ENCODE assay signal across 8 cellular contexts in the genomic region with DNA sequence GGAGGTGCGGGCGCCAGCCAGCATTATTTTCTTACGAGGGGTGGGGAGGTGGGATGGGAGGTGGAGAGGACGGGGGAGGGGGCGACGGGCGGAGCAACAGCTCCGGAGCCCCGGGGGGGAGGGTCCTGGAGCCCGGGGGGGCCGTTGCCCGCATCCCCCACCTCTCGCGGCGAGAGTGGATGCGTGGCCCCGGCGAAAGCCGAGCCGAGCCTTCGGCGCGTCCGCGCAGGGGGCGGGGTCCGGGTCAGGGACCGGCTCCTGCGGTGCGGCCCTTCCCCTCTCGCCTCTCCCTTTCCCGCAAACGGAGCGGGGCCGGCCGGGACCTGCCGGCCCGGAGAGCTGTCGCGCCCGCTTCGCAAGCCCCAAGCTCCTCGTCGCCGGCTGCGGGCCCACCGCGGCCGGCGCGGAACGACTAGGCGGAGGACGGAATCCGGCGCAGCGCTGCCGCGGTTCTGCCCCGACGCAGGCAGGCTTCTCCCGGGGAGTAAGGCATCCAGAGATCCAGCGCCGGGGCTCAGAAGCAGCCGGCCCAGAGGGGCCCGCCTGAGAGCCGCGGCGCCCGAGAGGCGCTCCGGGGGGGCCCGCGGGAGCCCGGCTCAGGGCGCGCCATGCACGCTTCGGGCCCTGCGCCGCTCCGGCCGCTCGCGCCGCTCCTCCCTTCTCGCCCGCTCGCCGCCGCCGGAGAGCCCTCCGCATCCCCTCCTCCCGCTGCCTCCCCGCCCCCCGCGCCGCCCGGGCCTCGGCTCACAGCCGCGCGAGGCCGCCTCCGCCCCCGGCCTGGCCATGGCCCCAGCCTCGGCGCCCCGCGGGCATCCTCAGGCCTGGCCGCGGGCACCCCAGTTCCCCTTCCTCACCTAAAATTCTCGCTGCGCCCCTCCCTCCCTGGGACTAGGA. TPM values are rescaled to one million over a fixed set of nuclear protein-coding genes. Genes with fewer than 3 reads are reported as not detected.
DNase-seq lines count a peak whose midpoint lies in the region; ATAC-seq and TF ChIP-seq lines count a peak whose summit lies in the region.

No MANE protein-coding gene starts in this region.

- DNase-seq in Calu3 = peak; percentile 29
- DNase-seq in HuH-7 (ENCODE audit: low spot score) = peak; percentile 62
- DNase-seq in right lobe of liver = peak in 2 of 3 donors; percentile 42 to 55
- no peak for DNase-seq in stomach
- no peak for DNase-seq in activated effector memory CD4-positive, alpha-beta T cell treated with anti-CD3 and anti-CD28 coated beads, Interleukin-2, amount 50 U/mL, for 16 hours

- peaks cover 0 to 11% of the 10 kb centered on the region in 2 donors for H3K27me3 ChIP-seq in right lobe of liver
- peaks cover 0 to 66% (median 44%) of the 10 kb centered on the region in 3 donors for H3K27me3 ChIP-seq in stomach

- TF ChIP-seq POLR2A in right lobe of liver (IDR thresholded peaks at IDR 0.05) (no peak), stomach (IDR thresholded peaks at IDR 0.05) (no peak)

- peaks cover 7% of the 10 kb centered on the region for H3K4me1 Mint-ChIP-seq in Calu3 (ENCODE audit: low read depth, unreplicated experiment)

- H3K9me3 ChIP-seq in right lobe of liver (no peaks in the 10 kb centered on the region), stomach (no peaks in the 10 kb centered on the region)

- TF ChIP-seq CTCF in Calu3 (IDR thresholded peaks at IDR 0.05; ENCODE audit: unreplicated experiment) = no peak
- TF ChIP-seq CTCF in right lobe of liver (IDR thresholded peaks at IDR 0.05) = no peak
- TF ChIP-seq CTCF in stomach (IDR thresholded peaks at IDR 0.05) = no peak

- peaks cover 10% of the 10 kb centered on the region for H3K36me3 Mint-ChIP-seq in Calu3 (ENCODE audit: insufficient read depth, unreplicated experiment)

- peak; percentile 41 to 53 (median 50) for ATAC-seq in right lobe of liver
- ATAC-seq in HG03457 (IDR thresholded peaks at IDR 0.05; ENCODE audit: unreplicated experiment) = no peak
- no peak for ATAC-seq in HG02571 (IDR thresholded peaks at IDR 0.05; ENCODE audit: unreplicated experiment)

- H3K4me3 Mint-ChIP-seq in Calu3 (ENCODE audit: low read depth, unreplicated experiment) = peak overlapping the region; percentile 68

- peaks cover 71% of the 10 kb centered on the region for H3K27me3 Mint-ChIP-seq in Calu3 (ENCODE audit: unreplicated experiment)

- H3K4me3 ChIP-seq in right lobe of liver (peak overlapping the region; percentile 46 to 54 (median 47)), stomach (peak overlapping the region; percentile 64 to 88 (median 72))

- no TSS peak for BruUV-seq in Calu3 (replicated peaks; lab: Mats Ljungman, UMichigan)

- H3K27ac ChIP-seq in cingulate gyrus (ENCODE audit: low read depth, low read length) (peak overlapping the region; percentile 47), right lobe of liver (peak overlapping the region in 2 of 3 donors; percentile 36 to 47), stomach (peak overlapping the region; percentile 55 to 89 (median 83))

- H3K9me3 Mint-ChIP-seq in Calu3 (ENCODE audit: low read depth, unreplicated experiment) = no peaks in the 10 kb centered on the region

- 0% methylated on average over 1 of the region's 114 CpGs for WGBS in right lobe of liver (ENCODE audit: insufficient coverage, low coverage, low lambda C conversion rate, missing lambda C conversion rate)
- WGBS in stomach, 5 donors = 0 to 3% (median 1%) methylated on average over 5 to 112 of the region's 114 CpGs

- CTCF ChIA-PET in Calu3 (lab: Charles Lee) = interaction anchor here (0.6 to 1.1 kb wide), 3 partner anchors 39 to 983 kb away, joined by 3 to 6 read pairs (median 3); no protein-coding TSS in a partner anchor

- TF ChIP-seq EP300 in stomach (IDR thresholded peaks at IDR 0.05) = no peak

- no peaks in the 10 kb centered on the region for H3K36me3 ChIP-seq in right lobe of liver
- no peaks in the 10 kb centered on the region for H3K36me3 ChIP-seq in stomach

- intact Hi-C loops in Calu3 (cut with micrococcal nuclease; ENCODE audit: unreplicated experiment) (no loop called here), right lobe of liver (cut with DNase I) (no loop called here), stomach (cut with DNase I; ENCODE audit: low total_unique reads) (no loop called here)

- H3K4me1 ChIP-seq in right lobe of liver (peaks cover 0 to 23% (median 0%) of the 10 kb centered on the region in 4 donors), stomach (peaks cover 20 to 39% (median 29%) of the 10 kb centered on the region in 4 donors)

- no peak overlapping the region for H3K27ac Mint-ChIP-seq in Calu3 (ENCODE audit: unreplicated experiment)

RNA-seq across cellular contexts. Expression of gene ADCY5, which starts 0.4 kb away (rescaled TPM):
- 2.5 and 3.6 TPM in 2 replicates for total RNA-seq in Calu3 (2022)
- total RNA-seq in right lobe of liver = 1 to 10 TPM; 1.9 to 3.7 (median 2.7) TPM
- total RNA-seq in stomach = 10 to 100 TPM in 4 of 5 donors, 1 to 10 TPM in 1; 6.1 to 79.9 (median 28.3) TPM
- polyA plus RNA-seq in stomach = 10 to 100 TPM in 1 of 3 donors, 1 to 10 TPM in 2; 1.8 to 13.1 (median 2.7) TPM

Comparison
In these comparisons a context has a peak if more than half of its experiments do, and no peak if none do; other contexts are left out.
1. DNase-seq: peak in Calu3 (single experiment), HuH-7 (single experiment) and right lobe of liver (2 of 3); none in stomach (single experiment) and activated effector memory CD4-positive, alpha-beta T cell treated with anti-CD3 and anti-CD28 coated beads, Interleukin-2, amount 50 U/mL, for 16 hours (single experiment).
2. ATAC-seq: peak in right lobe of liver (4 of 4); none in HG03457 (single experiment) and HG02571 (single experiment).
3. Peak in every context shown above with its lines, with median percentiles within 50 percentile points of each other: H3K27ac ChIP-seq.